In genomic region chr17:79220201-79220714, GRCh38 we compare ENCODE assay signal across 10 cellular contexts.
A peak's percentile ranks its signal among the peaks of the same experiment; 100 is the strongest.
DNase-seq lines count a peak whose midpoint lies in the region; ATAC-seq and TF ChIP-seq lines count a peak whose summit lies in the region.
"Had no signal": no experiment of that assay in that cellular context is flagged by ENCODE, and none has a peak within 500 bp of the region (broad histone marks: within the 10 kb centered on the region; RNA-seq: fewer than 3 reads in every experiment).

No MANE protein-coding gene starts in this region.

- peaks cover 5% of the 10 kb centered on the region for H3K4me1 Mint-ChIP-seq in activated T-cell treated with anti-CD3 and anti-CD28 coated beads, Interleukin-2, amount 50 U/mL, for 4 hours (ENCODE audit: low read depth)
- peaks cover 5 to 8% (median 7%) of the 10 kb centered on the region in 3 donors for H3K4me1 Mint-ChIP-seq in T-cell

- H3K4me3 ChIP-seq in hepatocyte: no peak overlapping the region
- no peak overlapping the region for H3K4me3 ChIP-seq in suprapubic skin

- WGBS in hepatocyte (ENCODE audit: low lambda C conversion rate, missing lambda C conversion rate): 6% methylated on average over 21 of the region's 23 CpGs
- WGBS in suprapubic skin: 6% methylated on average over 22 of the region's 23 CpGs

- H3K4me3 Mint-ChIP-seq in activated T-cell treated with anti-CD3 and anti-CD28 coated beads, Interleukin-2, amount 50 U/mL, for 4 hours: peak overlapping the region; percentile 71
- peak overlapping the region; percentile 61 to 81 (median 66) for H3K4me3 Mint-ChIP-seq in T-cell

- no peak for TF ChIP-seq EP300 in suprapubic skin (IDR thresholded peaks at IDR 0.05)

- peak; percentile 13 to 20 for ATAC-seq in activated T-cell treated with anti-CD3 and anti-CD28 coated beads, Interleukin-2, amount 50 U/mL, for 4 hours
- ATAC-seq in T-cell (replicated peaks in 1 of 4) (peak in 1 of 4 experiments; percentile 18), HG03175 (IDR thresholded peaks at IDR 0.05; ENCODE audit: unreplicated experiment) (no peak), HG02938 (IDR thresholded peaks at IDR 0.05; ENCODE audit: unreplicated experiment) (no peak)

- no peaks in the 10 kb centered on the region for H3K4me1 ChIP-seq in hepatocyte (ENCODE audit: insufficient read depth)
- H3K4me1 ChIP-seq in suprapubic skin: peaks cover 12% of the 10 kb centered on the region

- no peak overlapping the region for H3K27ac ChIP-seq in hepatocyte
- no peak overlapping the region for H3K27ac ChIP-seq in suprapubic skin

- H3K4me2 ChIP-seq in hepatocyte: peak overlapping the region; percentile 62

- H4K20me1 ChIP-seq in hepatocyte (ENCODE audit: insufficient read depth, poor library complexity, severe bottlenecking): no peaks in the 10 kb centered on the region

- TF ChIP-seq POLR2A in suprapubic skin (IDR thresholded peaks at IDR 0.05): no peak

- TF ChIP-seq CTCF in hepatocyte (IDR thresholded peaks at IDR 0.05; ENCODE audit: poor library complexity): no peak
- TF ChIP-seq CTCF in suprapubic skin (IDR thresholded peaks at IDR 0.05): no peak

- no peak overlapping the region for H2AFZ ChIP-seq in hepatocyte

- no peak overlapping the region for H3K27ac Mint-ChIP-seq in T-cell

- CTCF ChIA-PET in T-cell (lab: Charles Lee): no interaction called here

- no peaks in the 10 kb centered on the region for H3K9me2 ChIP-seq in hepatocyte (replicated peaks; ENCODE audit: insufficient read depth)

- POLR2A ChIA-PET in T-cell (lab: Charles Lee): no interaction called here

- H3K27me3 ChIP-seq in hepatocyte (peaks cover 55% of the 10 kb centered on the region), suprapubic skin (peaks cover 100% of the 10 kb centered on the region)

- no peaks in the 10 kb centered on the region for H3K36me3 Mint-ChIP-seq in activated T-cell treated with anti-CD3 and anti-CD28 coated beads, Interleukin-2, amount 50 U/mL, for 4 hours (ENCODE audit: insufficient read depth)
- no peaks in the 10 kb centered on the region for H3K36me3 Mint-ChIP-seq in T-cell

- no peak for DNase-seq in activated T-cell treated with anti-CD3 and anti-CD28 coated beads, Interleukin-2, amount 50 U/mL, for 4 hours
- no peak for DNase-seq in activated T-cell treated with anti-CD3 and anti-CD28 coated beads, Interleukin-2, amount 50 U/mL, for 48 hours
- no peak for DNase-seq in T-cell
- DNase-seq in hepatocyte (ENCODE audit: low spot score): no peak
- peak; percentile 64 for DNase-seq in retina
- no peak for DNase-seq in suprapubic skin (ENCODE audit: low spot score in 2 of 2)
- DNase-seq: activated CD8-positive, alpha-beta memory T cell treated with anti-CD3 and anti-CD28 coated beads, Interleukin-2, amount 50 U/mL, for 4 hours; NCI-H1930 had no signal

- H3K9me3 Mint-ChIP-seq in activated T-cell treated with anti-CD3 and anti-CD28 coated beads, Interleukin-2, amount 50 U/mL, for 4 hours: no peaks in the 10 kb centered on the region
- no peaks in the 10 kb centered on the region for H3K9me3 Mint-ChIP-seq in T-cell

- H3K79me2 ChIP-seq in hepatocyte: no peaks in the 10 kb centered on the region

- H3K9me3 ChIP-seq in hepatocyte (ENCODE audit: low read depth): no peaks in the 10 kb centered on the region
- no peaks in the 10 kb centered on the region for H3K9me3 ChIP-seq in suprapubic skin

- H3K36me3 ChIP-seq in hepatocyte (replicated peaks; ENCODE audit: insufficient read depth, low read depth) (no peaks in the 10 kb centered on the region), suprapubic skin (no peaks in the 10 kb centered on the region)

- H3K27me3 Mint-ChIP-seq in activated T-cell treated with anti-CD3 and anti-CD28 coated beads, Interleukin-2, amount 50 U/mL, for 4 hours (ENCODE audit: low read depth): peaks cover 66% of the 10 kb centered on the region
- H3K27me3 Mint-ChIP-seq in T-cell: peaks cover 37 to 77% of the 10 kb centered on the region in 2 donors

Comparison
In these comparisons a context has a peak if more than half of its experiments do, and no peak if none do; other contexts are left out.
1. ATAC-seq: peak in activated T-cell treated with anti-CD3 and anti-CD28 coated beads, Interleukin-2, amount 50 U/mL, for 4 hours (2 of 2); none in HG03175 (single experiment) and HG02938 (single experiment).